In genomic region chr1:207321790-207322530, GRCh38 we compare ENCODE assay signal across 8 cellular contexts. TPM values are rescaled to one million over a fixed set of nuclear protein-coding genes. Genes with fewer than 3 reads are reported as not detected.
DNase-seq lines count a peak whose midpoint lies in the region; FAIRE-seq and TF ChIP-seq lines count a peak whose summit lies in the region.

No MANE protein-coding gene starts in this region.

- no peak for FAIRE-seq in RCC 7860 (lab: Jason Lieb, UNC)

- 3 to 4% methylated on average over 36 of the region's 36 CpGs for WGBS in ectodermal cell, 2 experiments
- WGBS in mesodermal cell (ENCODE audit: insufficient coverage in 2 of 2), 2 experiments = 3 to 8% methylated on average over 18 to 34 of the region's 36 CpGs

- intact Hi-C loops in vagina (cut with DNase I) = no loop called here

- H3K9me3 ChIP-seq in HEK293 (ENCODE audit: control insufficient read depth, insufficient read depth, low read depth, low read length) (no peaks in the 10 kb centered on the region), ectodermal cell (ENCODE audit: control insufficient read depth, low read length) (no peaks in the 10 kb centered on the region), mesodermal cell (ENCODE audit: control insufficient read depth, low read length) (no peaks in the 10 kb centered on the region), vagina (no peaks in the 10 kb centered on the region)

- H3K27ac ChIP-seq in HEK293 (ENCODE audit: extremely low read depth, low read depth, low read length) (peak overlapping the region; percentile 74), RWPE1 (peak overlapping the region; percentile 94), ectodermal cell (ENCODE audit: insufficient read depth, low read depth, low read length, poor library complexity, severe bottlenecking) (peak overlapping the region; percentile 81), mesodermal cell (ENCODE audit: low read depth, low read length, severe bottlenecking) (peak overlapping the region; percentile 81), vagina (peak overlapping the region; percentile 94)

- peaks cover 6% of the 10 kb centered on the region for H3K27me3 ChIP-seq in ectodermal cell (ENCODE audit: control insufficient read depth, insufficient read depth, low read length, poor library complexity, severe bottlenecking)
- H3K27me3 ChIP-seq in vagina = no peaks in the 10 kb centered on the region

- H3K4me3 ChIP-seq in HEK293 (ENCODE audit: low read depth, low read length) = peak overlapping the region; percentile 91
- peak overlapping the region; percentile 71 for H3K4me3 ChIP-seq in ectodermal cell (ENCODE audit: insufficient read depth, low read depth, low read length)
- H3K4me3 ChIP-seq in mesodermal cell (ENCODE audit: extremely low read depth, insufficient read depth, low read length, poor library complexity, severe bottlenecking) = peak overlapping the region; percentile 73
- H3K4me3 ChIP-seq in vagina = peak overlapping the region; percentile 66 to 83

- TF ChIP-seq POLR2A in vagina (IDR thresholded peaks at IDR 0.05) = no peak

- peaks cover 20 to 29% of the 10 kb centered on the region in 2 experiments for H3K36me3 ChIP-seq in HEK293 (ENCODE audit: control insufficient read depth in 2 of 2, insufficient read depth in 1 of 2, low read length in 2 of 2)
- H3K36me3 ChIP-seq in ectodermal cell (ENCODE audit: control insufficient read depth, insufficient read depth, low read length) = no peaks in the 10 kb centered on the region
- H3K36me3 ChIP-seq in mesodermal cell (ENCODE audit: control insufficient read depth, insufficient read depth, low read length) = peaks cover 7% of the 10 kb centered on the region
- H3K36me3 ChIP-seq in vagina = peaks cover 0 to 29% of the 10 kb centered on the region in 2 donors

- POLR2A ChIA-PET in HEK293 (lab: Yijun Ruan, JAX) = interaction anchor here (0.9 to 2.2 kb wide), 8 partner anchors 10 to 269 kb away, joined by 3 to 14 read pairs (median 4); partner anchors contain the start of gene PFKFB2
- POLR2A ChIA-PET in RWPE1 (lab: Yijun Ruan, JAX; ENCODE audit: low non-redundant PET) = interaction anchor here (0.5 kb wide), 1 partner anchor 108 kb away, joined by 3 read pairs; no protein-coding TSS in a partner anchor

- CTCF ChIA-PET in HEK293 (lab: Yijun Ruan, JAX) (interaction anchor here (0.6 to 0.7 kb wide), 4 partner anchors 91 to 1855 kb away, joined by 3 read pairs; no protein-coding TSS in a partner anchor), RWPE1 (lab: Yijun Ruan, JAX) (interaction anchor here (0.6 to 1.9 kb wide), 7 partner anchors 40 to 754 kb away, joined by 3 to 7 read pairs (median 5); no protein-coding TSS in a partner anchor)

- TF ChIP-seq CTCF in HEK293 (tag by site-specific recombination; IDR thresholded peaks at IDR 0.05) (0 out of 2 replicates have a peak, but pooled peaks have one; percentile 33), RWPE1 (conservative IDR thresholded peaks at IDR 0.05; ENCODE audit: low read depth) (no peak), vagina (IDR thresholded peaks at IDR 0.05) (no peak)

- peak; percentile 20 for DNase-seq in Daoy (ENCODE audit: low read depth)
- no peak for DNase-seq in RWPE1 (ENCODE audit: low spot score)
- no peak for DNase-seq in vagina (ENCODE audit: extremely low spot score in 2 of 2)
- no peak for DNase-seq in RCC 7860 (ENCODE audit: low spot score)
- no peak for DNase-seq in stimulated activated CD4-positive, alpha-beta T cell treated with anti-CD3 and anti-CD28 coated beads, Interleukin-12 subunit alpha, Interleukin-12 subunit beta, amount 100 ng/mL, for 4 hours

- H3K4me1 ChIP-seq in HEK293 (ENCODE audit: control insufficient read depth, insufficient read depth, low read length) = no peaks in the 10 kb centered on the region
- peaks cover 8% of the 10 kb centered on the region for H3K4me1 ChIP-seq in ectodermal cell (ENCODE audit: control insufficient read depth, insufficient read depth, low read length)
- peaks cover 4% of the 10 kb centered on the region for H3K4me1 ChIP-seq in mesodermal cell (ENCODE audit: control insufficient read depth, insufficient read depth, low read length, poor library complexity, severe bottlenecking)
- peaks cover 33% of the 10 kb centered on the region for H3K4me1 ChIP-seq in vagina

TF ChIP-seq in HEK293, 187 proteins besides CTCF, POLR2A, EP300 and RAD21 (continues in another document):
- TF ChIP-seq BCL11B (tag by site-specific recombination; IDR thresholded peaks at IDR 0.05; ENCODE audit: low read depth) (0 out of 2 replicates have a peak, but pooled peaks have one; percentile 17), ZBTB7A (tag by site-specific recombination; IDR thresholded peaks at IDR 0.05; ENCODE audit: low read depth) (no peak), ZNF544 (tag by site-specific recombination; IDR thresholded peaks at IDR 0.05) (no peak), SP7 (tag by site-specific recombination; IDR thresholded peaks at IDR 0.05) (no peak), ZNF23 (tag by site-specific recombination; IDR thresholded peaks at IDR 0.05; ENCODE audit: borderline replicate concordance) (no peak), ZIC2 (tag by site-specific recombination; IDR thresholded peaks at IDR 0.05) (peak; percentile 39), ZNF707 (tag by site-specific recombination; IDR thresholded peaks at IDR 0.05) (no peak), ZBTB8A (tag by site-specific recombination; IDR thresholded peaks at IDR 0.05) (no peak), GLIS2 (tag by site-specific recombination; IDR thresholded peaks at IDR 0.05) (peak; percentile 69)
- TF ChIP-seq, protein P1, sequence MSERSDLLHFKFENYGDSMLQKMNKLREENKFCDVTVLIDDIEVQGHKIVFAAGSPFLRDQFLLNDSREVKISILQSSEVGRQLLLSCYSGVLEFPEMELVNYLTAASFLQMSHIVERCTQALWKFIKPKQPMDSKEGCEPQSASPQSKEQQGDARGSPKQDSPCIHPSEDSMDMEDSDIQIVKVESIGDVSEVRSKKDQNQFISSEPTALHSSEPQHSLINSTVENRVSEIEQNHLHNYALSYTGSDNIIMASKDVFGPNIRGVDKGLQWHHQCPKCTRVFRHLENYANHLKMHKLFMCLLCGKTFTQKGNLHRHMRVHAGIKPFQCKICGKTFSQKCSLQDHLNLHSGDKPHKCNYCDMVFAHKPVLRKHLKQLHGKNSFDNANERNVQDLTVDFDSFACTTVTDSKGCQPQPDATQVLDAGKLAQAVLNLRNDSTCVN (tag by site-specific recombination; optimal IDR thresholded peaks at IDR 0.05) = peak; percentile 20
- TF ChIP-seq, protein P2, sequence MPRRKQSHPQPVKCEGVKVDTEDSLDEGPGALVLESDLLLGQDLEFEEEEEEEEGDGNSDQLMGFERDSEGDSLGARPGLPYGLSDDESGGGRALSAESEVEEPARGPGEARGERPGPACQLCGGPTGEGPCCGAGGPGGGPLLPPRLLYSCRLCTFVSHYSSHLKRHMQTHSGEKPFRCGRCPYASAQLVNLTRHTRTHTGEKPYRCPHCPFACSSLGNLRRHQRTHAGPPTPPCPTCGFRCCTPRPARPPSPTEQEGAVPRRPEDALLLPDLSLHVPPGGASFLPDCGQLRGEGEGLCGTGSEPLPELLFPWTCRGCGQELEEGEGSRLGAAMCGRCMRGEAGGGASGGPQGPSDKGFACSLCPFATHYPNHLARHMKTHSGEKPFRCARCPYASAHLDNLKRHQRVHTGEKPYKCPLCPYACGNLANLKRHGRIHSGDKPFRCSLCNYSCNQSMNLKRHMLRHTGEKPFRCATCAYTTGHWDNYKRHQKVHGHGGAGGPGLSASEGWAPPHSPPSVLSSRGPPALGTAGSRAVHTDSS (tag by site-specific recombination; IDR thresholded peaks at IDR 0.05) = no peak
- TF ChIP-seq, protein P3, sequence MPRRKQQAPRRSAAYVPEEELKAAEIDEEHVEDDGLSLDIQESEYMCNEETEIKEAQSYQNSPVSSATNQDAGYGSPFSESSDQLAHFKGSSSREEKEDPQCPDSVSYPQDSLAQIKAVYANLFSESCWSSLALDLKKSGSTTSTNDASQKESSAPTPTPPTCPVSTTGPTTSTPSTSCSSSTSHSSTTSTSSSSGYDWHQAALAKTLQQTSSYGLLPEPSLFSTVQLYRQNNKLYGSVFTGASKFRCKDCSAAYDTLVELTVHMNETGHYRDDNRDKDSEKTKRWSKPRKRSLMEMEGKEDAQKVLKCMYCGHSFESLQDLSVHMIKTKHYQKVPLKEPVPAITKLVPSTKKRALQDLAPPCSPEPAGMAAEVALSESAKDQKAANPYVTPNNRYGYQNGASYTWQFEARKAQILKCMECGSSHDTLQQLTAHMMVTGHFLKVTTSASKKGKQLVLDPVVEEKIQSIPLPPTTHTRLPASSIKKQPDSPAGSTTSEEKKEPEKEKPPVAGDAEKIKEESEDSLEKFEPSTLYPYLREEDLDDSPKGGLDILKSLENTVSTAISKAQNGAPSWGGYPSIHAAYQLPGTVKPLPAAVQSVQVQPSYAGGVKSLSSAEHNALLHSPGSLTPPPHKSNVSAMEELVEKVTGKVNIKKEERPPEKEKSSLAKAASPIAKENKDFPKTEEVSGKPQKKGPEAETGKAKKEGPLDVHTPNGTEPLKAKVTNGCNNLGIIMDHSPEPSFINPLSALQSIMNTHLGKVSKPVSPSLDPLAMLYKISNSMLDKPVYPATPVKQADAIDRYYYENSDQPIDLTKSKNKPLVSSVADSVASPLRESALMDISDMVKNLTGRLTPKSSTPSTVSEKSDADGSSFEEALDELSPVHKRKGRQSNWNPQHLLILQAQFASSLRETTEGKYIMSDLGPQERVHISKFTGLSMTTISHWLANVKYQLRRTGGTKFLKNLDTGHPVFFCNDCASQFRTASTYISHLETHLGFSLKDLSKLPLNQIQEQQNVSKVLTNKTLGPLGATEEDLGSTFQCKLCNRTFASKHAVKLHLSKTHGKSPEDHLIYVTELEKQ (tag by site-specific recombination; IDR thresholded peaks at IDR 0.05; ENCODE audit: borderline replicate concordance) = no peak
- TF ChIP-seq, protein P4, sequence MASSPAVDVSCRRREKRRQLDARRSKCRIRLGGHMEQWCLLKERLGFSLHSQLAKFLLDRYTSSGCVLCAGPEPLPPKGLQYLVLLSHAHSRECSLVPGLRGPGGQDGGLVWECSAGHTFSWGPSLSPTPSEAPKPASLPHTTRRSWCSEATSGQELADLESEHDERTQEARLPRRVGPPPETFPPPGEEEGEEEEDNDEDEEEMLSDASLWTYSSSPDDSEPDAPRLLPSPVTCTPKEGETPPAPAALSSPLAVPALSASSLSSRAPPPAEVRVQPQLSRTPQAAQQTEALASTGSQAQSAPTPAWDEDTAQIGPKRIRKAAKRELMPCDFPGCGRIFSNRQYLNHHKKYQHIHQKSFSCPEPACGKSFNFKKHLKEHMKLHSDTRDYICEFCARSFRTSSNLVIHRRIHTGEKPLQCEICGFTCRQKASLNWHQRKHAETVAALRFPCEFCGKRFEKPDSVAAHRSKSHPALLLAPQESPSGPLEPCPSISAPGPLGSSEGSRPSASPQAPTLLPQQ (tag by site-specific recombination; IDR thresholded peaks at IDR 0.05) = no peak

RNA-seq across cellular contexts. Expression of gene CD55, which starts 0.5 kb away (rescaled TPM):
- 37.7 and 37.9 TPM in 2 replicates for total RNA-seq in Daoy (2014; rRNA removed; shearing (Covaris generic))
- 14.8 TPM for polyA plus RNA-seq in ectodermal cell (2013, experiment 1 of 4)
- polyA plus RNA-seq in ectodermal cell (2013, experiment 2 of 4) = 18.3 TPM
- polyA plus RNA-seq in ectodermal cell (2013, experiment 3 of 4) = 13.5 TPM
- 18.6 TPM for polyA plus RNA-seq in ectodermal cell (2013, experiment 4 of 4)
- 37.4 TPM for polyA plus RNA-seq in mesodermal cell (2013, experiment 1 of 2)
- 49.9 TPM for polyA plus RNA-seq in mesodermal cell (2013, experiment 2 of 2)
- 106 TPM for total RNA-seq in vagina
